16 cellular contexts compared by ENCODE assay signal in the genomic region with DNA sequence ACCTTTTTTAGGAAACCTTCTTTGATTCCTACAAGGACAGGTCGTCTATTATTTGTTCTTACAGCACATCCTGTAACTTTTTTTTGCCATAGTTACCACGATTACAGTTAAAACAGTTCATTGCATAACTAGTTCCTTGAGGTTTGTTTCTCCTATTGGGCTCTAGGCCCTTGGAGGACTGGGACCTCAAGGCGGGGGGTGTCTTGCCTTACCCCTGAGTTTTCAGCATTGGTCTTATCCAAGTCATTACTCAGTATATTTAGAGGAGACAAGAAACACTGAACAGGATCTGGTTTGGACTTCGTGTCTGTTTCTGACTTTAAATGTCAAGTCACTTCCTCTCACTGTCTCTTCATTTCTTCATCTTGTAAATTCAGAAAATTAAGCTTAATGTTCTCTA.
DNase-seq lines count a peak whose midpoint lies in the region; ATAC-seq and TF ChIP-seq lines count a peak whose summit lies in the region.
"Had no signal": no experiment of that assay in that cellular context is flagged by ENCODE, and none has a peak within 500 bp of the region (broad histone marks: within the 10 kb centered on the region; RNA-seq: fewer than 3 reads in every experiment).

No MANE protein-coding gene starts in this region.

- no peaks in the 10 kb centered on the region for H3K9me2 ChIP-seq in OCI-LY1 (ENCODE audit: low read depth, low read length)

- H3K4me3 Mint-ChIP-seq in effector memory CD8-positive, alpha-beta T cell, result no peak overlapping the region
- H3K4me3 Mint-ChIP-seq: CD8-positive, alpha-beta memory T cell had no signal

- no peak overlapping the region for H3K27ac Mint-ChIP-seq in effector memory CD8-positive, alpha-beta T cell
- H3K27ac Mint-ChIP-seq: CD8-positive, alpha-beta memory T cell had no signal

- H3K27me3 Mint-ChIP-seq in effector memory CD8-positive, alpha-beta T cell, result peaks cover 14 to 26% of the 10 kb centered on the region in 2 donors

- H3K9me3 ChIP-seq in A673 (ENCODE audit: low read depth, low read length, poor library complexity, severe bottlenecking) (no peaks in the 10 kb centered on the region), OCI-LY1 (ENCODE audit: low read length) (no peaks in the 10 kb centered on the region)
- H3K9me3 ChIP-seq: BLaER1 had no signal

- H3K4me3 ChIP-seq in A673 (ENCODE audit: low read depth, low read length, poor library complexity, severe bottlenecking), result no peak overlapping the region
- no peak overlapping the region for H3K4me3 ChIP-seq in OCI-LY1 (ENCODE audit: low read depth, low read length, poor library complexity, severe bottlenecking)
- H3K4me3 ChIP-seq in fibroblast of pulmonary artery (replicated peaks; ENCODE audit: low read depth, low read length), result no peak overlapping the region
- H3K4me3 ChIP-seq: BLaER1 had no signal

- H3K27ac ChIP-seq in A673 (ENCODE audit: low read depth, low read length, poor library complexity, severe bottlenecking) (peak overlapping the region; percentile 2), OCI-LY1 (ENCODE audit: low read depth, low read length, poor library complexity, severe bottlenecking) (peak overlapping the region; percentile 33)
- H3K27ac ChIP-seq: BLaER1 had no signal

- H3K27me3 ChIP-seq in A673 (replicated peaks; ENCODE audit: insufficient read depth, low read depth, low read length, poor library complexity) (no peaks in the 10 kb centered on the region), OCI-LY1 (ENCODE audit: insufficient read depth, low read length) (no peaks in the 10 kb centered on the region)
- H3K27me3 ChIP-seq: BLaER1 had no signal

- ATAC-seq in effector memory CD8-positive, alpha-beta T cell (replicated peaks), result no peak
- no peak for ATAC-seq in HG02970 (IDR thresholded peaks at IDR 0.05; ENCODE audit: low FRiP score, unreplicated experiment)
- ATAC-seq: PC-3 had no signal

- H3K4me2 ChIP-seq in OCI-LY1 (ENCODE audit: low read length), result no peak overlapping the region
- H3K4me2 ChIP-seq: BLaER1 had no signal

- peaks cover 15% of the 10 kb centered on the region for H3K4me1 ChIP-seq in A673 (ENCODE audit: insufficient read depth, low read length, poor library complexity, severe bottlenecking)
- H3K4me1 ChIP-seq in OCI-LY1 (ENCODE audit: insufficient read depth, low read length, severe bottlenecking), result peaks cover 19% of the 10 kb centered on the region
- H3K4me1 ChIP-seq: BLaER1 had no signal

- POLR2A ChIA-PET in A673 (lab: Charles Lee; ENCODE audit: low non-redundant PET), result interaction anchor here (0.5 kb wide), 1 partner anchor 1436 kb away, joined by 3 read pairs; no protein-coding TSS in a partner anchor

- DNase-seq in A673 (ENCODE audit: low spot score) (peak; percentile 47), GF-D8 (lab: John Stamatoyannopoulos, UW) (peak; percentile 5), fibroblast of pulmonary artery (ENCODE audit: low read depth) (peak; percentile 31), 8988T (no peak)
- DNase-seq in effector memory CD8-positive, alpha-beta T cell, result no peak
- DNase-seq: CD8-positive, alpha-beta memory T cell; DND-41; GDM1; MM.1S; NCI-H1436; NCI-H2029 treated with DMSO at 0.1 percent for 48 hours; NCI-H510A; PC-3 had no signal

- H3K79me2 ChIP-seq in OCI-LY1 (ENCODE audit: insufficient read depth, low read length), result no peaks in the 10 kb centered on the region

- H3F3A ChIP-seq in OCI-LY1 (ENCODE audit: insufficient read depth, low read length), result no peaks in the 10 kb centered on the region

- H3K36me3 Mint-ChIP-seq in effector memory CD8-positive, alpha-beta T cell (ENCODE audit: insufficient read depth), result no peaks in the 10 kb centered on the region
- H3K36me3 Mint-ChIP-seq: CD8-positive, alpha-beta memory T cell had no signal

- no peaks in the 10 kb centered on the region for H4K20me1 ChIP-seq in OCI-LY1 (ENCODE audit: insufficient read depth, low read length)
- H4K20me1 ChIP-seq: BLaER1 had no signal

- H3K9me3 Mint-ChIP-seq in effector memory CD8-positive, alpha-beta T cell, result no peaks in the 10 kb centered on the region
- H3K9me3 Mint-ChIP-seq: CD8-positive, alpha-beta memory T cell had no signal

- TF ChIP-seq CTCF in A673 (conservative IDR thresholded peaks at IDR 0.05; ENCODE audit: low read depth, low read length) (no peak), OCI-LY1 (IDR thresholded peaks at IDR 0.05; ENCODE audit: low read length) (no peak), fibroblast of pulmonary artery (IDR thresholded peaks at IDR 0.05; ENCODE audit: low read length, missing control alignments) (no peak)

- H3K36me3 ChIP-seq in A673 (ENCODE audit: insufficient read depth, low read length, poor library complexity, severe bottlenecking) (no peaks in the 10 kb centered on the region), OCI-LY1 (ENCODE audit: insufficient read depth, low read length) (0 out of 2 replicates have a peak, but pooled peaks cover 4% of the 10 kb centered on the region)
- H3K36me3 ChIP-seq: BLaER1 had no signal

- H2AFZ ChIP-seq in OCI-LY1 (ENCODE audit: low read length), result no peak overlapping the region

- intact Hi-C loops in A673 (cut with micrococcal nuclease; ENCODE audit: unreplicated experiment), result loop anchor here (10.0 kb wide), 1 partner anchor 366 kb away; the partner anchor contains the start of gene SDK1

- no peaks in the 10 kb centered on the region for H3K4me1 Mint-ChIP-seq in effector memory CD8-positive, alpha-beta T cell (ENCODE audit: low read depth in 2 of 2)
- H3K4me1 Mint-ChIP-seq: CD8-positive, alpha-beta memory T cell had no signal

- no peak overlapping the region for H3K9ac ChIP-seq in OCI-LY1 (ENCODE audit: low read length)
- H3K9ac ChIP-seq: BLaER1 had no signal

- CTCF ChIA-PET in A673 (lab: Charles Lee), result no interaction called here

- no TSS peak for BruUV-seq in A673 (replicated peaks; lab: Mats Ljungman, UMichigan)

Comparison
In these comparisons a context has a peak if more than half of its experiments do, and no peak if none do; other contexts are left out.
1. DNase-seq: peak in A673 (single experiment), GF-D8 (single experiment) and fibroblast of pulmonary artery (single experiment); none in 8988T (single experiment) and effector memory CD8-positive, alpha-beta T cell (0 of 3).